ENCODE assay signal across 24 cellular contexts in the genomic region with DNA sequence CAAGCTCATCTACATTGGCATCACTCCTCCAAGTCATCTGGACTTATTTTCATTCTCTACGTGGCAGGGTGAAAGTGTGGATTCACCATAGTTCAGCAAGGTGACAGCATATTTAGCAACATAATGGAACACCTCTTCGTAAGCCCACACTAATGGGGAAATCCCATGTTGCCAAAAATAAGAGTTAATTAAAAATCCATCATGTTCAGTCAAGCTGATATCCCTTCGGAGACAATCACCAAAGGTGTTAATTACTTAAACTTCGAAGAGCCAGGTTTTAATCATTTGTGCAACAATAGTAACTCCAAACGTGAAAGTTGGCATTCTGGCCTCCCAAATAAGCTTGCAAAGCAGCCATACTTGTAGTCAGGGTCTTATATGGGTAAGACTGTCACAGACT.
"Had no signal": no experiment of that assay in that cellular context is flagged by ENCODE, and none has a peak within 500 bp of the region (broad histone marks: within the 10 kb centered on the region; RNA-seq: fewer than 3 reads in every experiment).

No MANE protein-coding gene starts in this region.

- DNase-seq: colonic mucosa; dermis blood vessel endothelial cell; dorsolateral prefrontal cortex; effector CD4-positive, alpha-beta T cell; effector memory CD4-positive, alpha-beta T cell; esophagus squamous epithelium; foreskin fibroblast; foreskin melanocyte; gastrocnemius medialis; glutamatergic neuron; head of caudate nucleus; heart right ventricle; hippocampal formation; left cardiac atrium; left lung; left ventricle myocardium superior; lower lobe of right lung; mammary epithelial cell; mesendoderm; midbrain; naive thymus-derived CD4-positive, alpha-beta T cell had no signal

- H3K36me3 ChIP-seq: colonic mucosa, esophagus squamous epithelium, gastrocnemius medialis, heart right ventricle, left lung, lower lobe of right lung had no signal

- H3K27ac ChIP-seq: colonic mucosa, dorsolateral prefrontal cortex, esophagus squamous epithelium, gastrocnemius medialis, heart right ventricle, left lung, lower lobe of right lung had no signal

- H3K9me3 ChIP-seq: colonic mucosa, lower lobe of right lung had no signal

- H3K27me3 ChIP-seq: colonic mucosa, dorsolateral prefrontal cortex, gastrocnemius medialis had no signal

- FAIRE-seq: endothelial cell of umbilical vein, islet of Langerhans, keratinocyte had no signal

- H3K4me1 ChIP-seq: colonic mucosa, esophagus squamous epithelium, gastrocnemius medialis, heart right ventricle, left lung, lower lobe of right lung had no signal

- H3K4me3 ChIP-seq: colonic mucosa, dorsolateral prefrontal cortex, esophagus squamous epithelium, gastrocnemius medialis, heart right ventricle, left lung, lower lobe of right lung had no signal

- ATAC-seq: gastrocnemius medialis; heart right ventricle; left cardiac atrium; left lung; left ventricle myocardium superior; lower lobe of right lung; naive thymus-derived CD4-positive, alpha-beta T cell had no signal
